Comparison of ENCODE assay signal across 14 cellular contexts in the genomic region with DNA sequence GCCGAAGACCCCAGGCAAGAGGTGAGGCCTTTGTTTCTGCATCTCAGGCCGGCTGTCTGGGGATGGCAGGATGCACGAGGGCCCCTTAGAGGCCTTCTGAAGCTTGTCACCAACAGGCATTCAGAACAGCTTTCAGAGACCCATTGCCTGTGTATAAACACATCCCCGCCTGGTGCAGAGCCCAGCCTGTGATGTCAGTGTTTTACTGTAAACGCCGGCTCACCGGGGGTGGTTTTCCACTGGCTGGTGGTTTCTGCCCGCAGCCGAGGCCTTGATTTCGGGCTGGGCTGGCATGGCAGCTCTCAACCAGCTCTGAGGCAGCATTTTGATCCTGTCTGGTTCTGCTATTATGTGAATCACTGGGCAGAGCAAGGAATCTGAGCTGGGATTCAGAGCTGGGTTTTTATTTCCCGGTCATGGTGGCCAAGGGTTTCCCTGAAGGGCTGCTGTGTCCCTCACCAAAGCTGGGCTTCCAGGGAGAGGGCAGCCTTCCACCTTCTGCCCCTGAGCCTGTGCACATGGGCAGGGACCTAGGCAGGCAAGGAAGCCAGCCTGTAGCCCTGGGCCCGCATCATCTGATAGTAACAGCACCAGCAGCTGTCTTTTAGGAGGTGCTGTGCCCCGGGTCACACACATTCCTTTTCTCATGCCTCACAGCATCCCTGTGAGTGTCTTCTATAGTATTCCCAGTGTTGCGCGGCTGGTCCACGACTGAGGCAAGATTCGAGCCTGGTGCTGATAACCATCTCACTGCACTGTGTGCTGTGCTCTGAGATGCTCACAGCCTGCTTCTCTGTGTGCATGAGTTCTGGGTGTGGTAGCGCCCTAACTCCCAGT.
DNase-seq lines count a peak whose midpoint lies in the region; ATAC-seq and TF ChIP-seq lines count a peak whose summit lies in the region.
"Had no signal": no experiment of that assay in that cellular context is flagged by ENCODE, and none has a peak within 500 bp of the region (broad histone marks: within the 10 kb centered on the region; RNA-seq: fewer than 3 reads in every experiment).

No MANE protein-coding gene starts in this region.

- no peaks in the 10 kb centered on the region for H3K9me3 ChIP-seq in RWPE2 (ENCODE audit: severe bottlenecking)

- no peaks in the 10 kb centered on the region for H3K4me1 ChIP-seq in RWPE2 (ENCODE audit: insufficient read depth, poor library complexity, severe bottlenecking)
- peaks cover 38% of the 10 kb centered on the region for H3K4me1 ChIP-seq in rectal smooth muscle tissue (ENCODE audit: control insufficient read depth, insufficient read depth, low read length)

- H3K27me3 ChIP-seq in RWPE2 (ENCODE audit: insufficient read depth, poor library complexity, severe bottlenecking) (no peaks in the 10 kb centered on the region), rectal smooth muscle tissue (ENCODE audit: control insufficient read depth, insufficient read depth, low read length) (no peaks in the 10 kb centered on the region)

- H3K36me3 ChIP-seq in RWPE2 (ENCODE audit: low read depth): peaks cover 80% of the 10 kb centered on the region
- H3K36me3 ChIP-seq in rectal smooth muscle tissue (ENCODE audit: control insufficient read depth, insufficient read depth, low read length): peaks cover 24% of the 10 kb centered on the region

- no peak for ATAC-seq in RWPE2 (ENCODE audit: low read depth)
- ATAC-seq in HG03280 (IDR thresholded peaks at IDR 0.05; ENCODE audit: unreplicated experiment): no peak
- ATAC-seq: stimulated activated memory B cell treated with anti-CD40 and anti-IgM and Interleukin-4, amounts not matched to agents 10 μg/mL and 1 μg/mL and 100 μg/mL, for 72 hours had no signal

- H3K4me3 ChIP-seq in RWPE2 (ENCODE audit: severe bottlenecking) (no peak overlapping the region), rectal smooth muscle tissue (ENCODE audit: low read length) (no peak overlapping the region), coronary artery (no peak overlapping the region)
- H3K4me3 ChIP-seq: SK-N-MC had no signal

- DNase-seq in Ammon's horn (ENCODE audit: low spot score) (peak; percentile 27), RWPE2 (ENCODE audit: low spot score) (peak; percentile 51), fibroblast of gingiva (ENCODE audit: low read depth) (peak; percentile 45), coronary artery (ENCODE audit: low spot score) (no peak), NCI-H82 (lab: John Stamatoyannopoulos, UW) (no peak), dermis blood vessel endothelial cell (no peak)
- DNase-seq: effector memory CD4-positive, alpha-beta T cell; MV-4-11; NCI-H526; nephron progenitor cell had no signal

- H3K27ac ChIP-seq in RWPE2 (ENCODE audit: poor library complexity, severe bottlenecking) (no peak overlapping the region), rectal smooth muscle tissue (ENCODE audit: low read depth, low read length) (peak overlapping the region; percentile 87), coronary artery (peak overlapping the region in 1 of 2 donors; percentile 25)
- H3K27ac ChIP-seq: SK-N-MC had no signal

- no peak overlapping the region for H3K9ac ChIP-seq in rectal smooth muscle tissue (ENCODE audit: low read length)

- TF ChIP-seq CTCF in RWPE2 (IDR thresholded peaks at IDR 0.05; ENCODE audit: poor library complexity, severe bottlenecking): no peak
- no peak for TF ChIP-seq CTCF in coronary artery (IDR thresholded peaks at IDR 0.05)

Comparison
In these comparisons a context has a peak if more than half of its experiments do, and no peak if none do; other contexts are left out.
1. DNase-seq: peak in Ammon's horn (single experiment), RWPE2 (single experiment) and fibroblast of gingiva (single experiment); none in coronary artery (single experiment), NCI-H82 (single experiment) and dermis blood vessel endothelial cell (single experiment).